ENCODE assay signal across 11 cellular contexts in the genomic region with DNA sequence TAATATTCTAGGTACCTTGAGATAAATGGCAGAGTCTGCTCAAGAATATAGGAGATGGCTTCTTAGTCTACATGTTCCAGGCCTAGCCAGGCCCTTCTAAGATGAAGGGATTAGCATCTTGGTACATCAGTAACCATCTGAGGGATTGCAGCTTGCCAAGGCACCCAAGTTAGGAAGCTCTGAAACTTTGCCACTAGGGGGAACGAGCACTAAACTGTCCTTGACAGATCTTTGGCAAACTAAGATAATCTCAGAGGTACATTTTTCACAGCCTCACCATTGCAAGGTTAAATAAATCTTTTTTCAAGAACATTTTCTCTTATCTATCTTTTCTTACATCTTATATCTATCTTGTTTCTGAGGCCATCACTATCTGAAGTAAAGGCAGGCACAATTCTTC.
A peak's percentile ranks its signal among the peaks of the same experiment; 100 is the strongest.
DNase-seq lines count a peak whose midpoint lies in the region; ATAC-seq, FAIRE-seq and TF ChIP-seq lines count a peak whose summit lies in the region.
"Had no signal": no experiment of that assay in that cellular context is flagged by ENCODE, and none has a peak within 500 bp of the region (broad histone marks: within the 10 kb centered on the region; RNA-seq: fewer than 3 reads in every experiment).

No MANE protein-coding gene starts in this region.

- H3K9me3 Mint-ChIP-seq in MCF 10A (ENCODE audit: unreplicated experiment), result peaks cover 6% of the 10 kb centered on the region
- peaks cover 5% of the 10 kb centered on the region for H3K9me3 Mint-ChIP-seq in activated T-cell treated with anti-CD3 and anti-CD28 coated beads, Interleukin-2, amount 50 U/mL, for 4 hours

- H3K4me3 Mint-ChIP-seq in MCF 10A (ENCODE audit: unreplicated experiment), result no peak overlapping the region
- no peak overlapping the region for H3K4me3 Mint-ChIP-seq in activated T-cell treated with anti-CD3 and anti-CD28 coated beads, Interleukin-2, amount 50 U/mL, for 4 hours
- H3K4me3 Mint-ChIP-seq: brain had no signal

- DNase-seq in MCF 10A (ENCODE audit: unreplicated experiment) (peak; percentile 29), breast epithelium (ENCODE audit: low spot score in 2 of 2) (no peak), NCI-H69 (lab: John Stamatoyannopoulos, UW) (peak; percentile 9), endothelial cell of umbilical vein (ENCODE audit: low read depth, low spot score) (peak; percentile 34)
- peak; percentile 0 for DNase-seq in stimulated activated CD8-positive, alpha-beta memory T cell treated with anti-CD3 and anti-CD28 coated beads, Interleukin-4, amount 100 ng/mL, for 24 hours (ENCODE audit: low read depth)
- DNase-seq in activated T-cell treated with anti-CD3 and anti-CD28 coated beads, Interleukin-2, amount 50 U/mL, for 4 hours, result no peak
- DNase-seq: DMS79 treated with DMSO at 0.1 percent for 48 hours had no signal

- no peak for TF ChIP-seq CTCF in MCF 10A (IDR thresholded peaks at IDR 0.05; ENCODE audit: unreplicated experiment)
- TF ChIP-seq CTCF in breast epithelium (IDR thresholded peaks at IDR 0.05), result no peak
- TF ChIP-seq CTCF in endothelial cell of umbilical vein (IDR thresholded peaks at IDR 0.05; ENCODE audit: extremely low read depth in 1 of 2, insufficient read depth in 1 of 2, low read depth in 1 of 2, low read length in 2 of 2), result peak; percentile 15 to 36

- BruUV-seq in MCF 10A (replicated peaks; lab: Mats Ljungman, UMichigan), result no TSS peak
- BruUV-seq in endothelial cell of umbilical vein (replicated peaks; lab: Mats Ljungman, UMichigan), result no TSS peak

- H3K79me2 ChIP-seq in endothelial cell of umbilical vein (ENCODE audit: control insufficient read depth, insufficient read depth, low read length), result no peaks in the 10 kb centered on the region

- ATAC-seq in GM19455 (IDR thresholded peaks at IDR 0.05; ENCODE audit: unreplicated experiment) (no peak), HG02973 (IDR thresholded peaks at IDR 0.05; ENCODE audit: unreplicated experiment) (no peak)
- no peak for ATAC-seq in activated T-cell treated with anti-CD3 and anti-CD28 coated beads, Interleukin-2, amount 50 U/mL, for 4 hours
- ATAC-seq: mucosa of descending colon had no signal

- dilution Hi-C loops in endothelial cell of umbilical vein (cut with MboI; ENCODE audit: extremely low pct_ligation_motif_present, low sequenced_read_pairs), result no loop called here

- H3K9me3 ChIP-seq in breast epithelium (peaks cover 3 to 4% of the 10 kb centered on the region in 2 donors), endothelial cell of umbilical vein (replicated peaks; ENCODE audit: control insufficient read depth, insufficient read depth, low read length) (no peaks in the 10 kb centered on the region)

- no peak overlapping the region for H3K27ac ChIP-seq in breast epithelium
- H3K27ac ChIP-seq in endothelial cell of umbilical vein (ENCODE audit: insufficient read depth, low read depth, low read length), result no peak overlapping the region

- intact Hi-C loops in MCF 10A (cut with micrococcal nuclease), result no loop called here
- intact Hi-C loops in breast epithelium (cut with DNase I; ENCODE audit: low total_unique reads), result no loop called here
- intact Hi-C loops in endothelial cell of umbilical vein (cut with micrococcal nuclease), result loop anchor here (5.0 kb wide), 1 partner anchor 254 kb away; no protein-coding TSS in a partner anchor

- H3K36me3 Mint-ChIP-seq in MCF 10A (ENCODE audit: insufficient read depth, unreplicated experiment), result no peaks in the 10 kb centered on the region
- no peaks in the 10 kb centered on the region for H3K36me3 Mint-ChIP-seq in activated T-cell treated with anti-CD3 and anti-CD28 coated beads, Interleukin-2, amount 50 U/mL, for 4 hours (ENCODE audit: insufficient read depth)
- H3K36me3 Mint-ChIP-seq: brain had no signal

- no peak overlapping the region for H3K27ac Mint-ChIP-seq in MCF 10A (ENCODE audit: low read depth, unreplicated experiment)
- H3K27ac Mint-ChIP-seq: brain had no signal

- H2AFZ ChIP-seq in endothelial cell of umbilical vein (ENCODE audit: low read depth, low read length), result no peak overlapping the region

- H3K4me1 ChIP-seq in breast epithelium (no peaks in the 10 kb centered on the region), endothelial cell of umbilical vein (ENCODE audit: control insufficient read depth, extremely low read depth, insufficient read depth, low read length) (no peaks in the 10 kb centered on the region)

- POLR2A ChIA-PET in MCF 10A (lab: Yijun Ruan, JAX), result no interaction called here
- POLR2A ChIA-PET in endothelial cell of umbilical vein (lab: Charles Lee), result no interaction called here

- H3K9me1 ChIP-seq in endothelial cell of umbilical vein (replicated peaks; ENCODE audit: control insufficient read depth, extremely low read depth, insufficient read depth, low read length), result no peaks in the 10 kb centered on the region

- CTCF ChIA-PET in MCF 10A (lab: Yijun Ruan, JAX), result interaction anchor here (0.6 to 1.2 kb wide), 4 partner anchors 13 to 256 kb away, joined by 3 to 5 read pairs (median 4); no protein-coding TSS in a partner anchor
- CTCF ChIA-PET in endothelial cell of umbilical vein (lab: Charles Lee), result interaction anchor here (0.6 to 1.5 kb wide), 16 partner anchors 11 to 505 kb away, joined by 3 to 6 read pairs (median 3); no protein-coding TSS in a partner anchor

- H3K36me3 ChIP-seq in breast epithelium (no peaks in the 10 kb centered on the region), endothelial cell of umbilical vein (ENCODE audit: control insufficient read depth in 2 of 2, extremely low read depth in 1 of 2, insufficient read depth in 2 of 2, low read length in 2 of 2) (no peaks in the 10 kb centered on the region)

- no peak overlapping the region for H3K9ac ChIP-seq in endothelial cell of umbilical vein (replicated peaks; ENCODE audit: extremely low read depth, insufficient read depth, low read length)

- peak; percentile 56 for FAIRE-seq in endothelial cell of umbilical vein (lab: Jason Lieb, UNC)

- H3K4me3 ChIP-seq in breast epithelium, result no peak overlapping the region
- no peak overlapping the region for H3K4me3 ChIP-seq in endothelial cell of umbilical vein (replicated peaks in 1 of 3; ENCODE audit: insufficient read depth in 1 of 3, low read depth in 1 of 3, low read length in 3 of 3)
- H3K4me3 ChIP-seq: mucosa of descending colon had no signal

- no peaks in the 10 kb centered on the region for H3K4me1 Mint-ChIP-seq in MCF 10A (ENCODE audit: insufficient read depth, unreplicated experiment)
- no peaks in the 10 kb centered on the region for H3K4me1 Mint-ChIP-seq in activated T-cell treated with anti-CD3 and anti-CD28 coated beads, Interleukin-2, amount 50 U/mL, for 4 hours (ENCODE audit: low read depth)
- H3K4me1 Mint-ChIP-seq: brain had no signal

- H4K20me1 ChIP-seq in endothelial cell of umbilical vein (replicated peaks; ENCODE audit: control insufficient read depth, extremely low read depth, insufficient read depth, low read length), result no peaks in the 10 kb centered on the region

- H3K27me3 ChIP-seq in breast epithelium, result no peaks in the 10 kb centered on the region
- H3K27me3 ChIP-seq in endothelial cell of umbilical vein (ENCODE audit: control insufficient read depth in 2 of 2, insufficient read depth in 2 of 2, low read length in 2 of 2), result no peaks in the 10 kb centered on the region

- no peaks in the 10 kb centered on the region for H3K27me3 Mint-ChIP-seq in MCF 10A (ENCODE audit: insufficient read depth, unreplicated experiment)
- no peaks in the 10 kb centered on the region for H3K27me3 Mint-ChIP-seq in activated T-cell treated with anti-CD3 and anti-CD28 coated beads, Interleukin-2, amount 50 U/mL, for 4 hours (ENCODE audit: low read depth)
- H3K27me3 Mint-ChIP-seq: brain had no signal

- TF ChIP-seq POLR2A in breast epithelium (IDR thresholded peaks at IDR 0.05) (no peak), endothelial cell of umbilical vein (IDR thresholded peaks at IDR 0.05; ENCODE audit: low read depth, low read length) (no peak)

- H3K4me2 ChIP-seq in endothelial cell of umbilical vein (ENCODE audit: insufficient read depth, low read length), result no peak overlapping the region

TF ChIP-seq in endothelial cell of umbilical vein, 7 proteins besides CTCF, POLR2A, EP300 and RAD21:
- no peak for TF ChIP-seq MYC (IDR thresholded peaks at IDR 0.05; ENCODE audit: low read depth, low read length)
- no peak for TF ChIP-seq FOS (IDR thresholded peaks at IDR 0.05; ENCODE audit: borderline replicate concordance, insufficient read depth, low read length)
- no peak for TF ChIP-seq GATA2 (IDR thresholded peaks at IDR 0.05; ENCODE audit: insufficient read depth, insufficient read length, low read depth, low read length)
- no peak for TF ChIP-seq POLR2AphosphoS5 (IDR thresholded peaks at IDR 0.05; ENCODE audit: insufficient read depth, low read depth, low read length)
- no peak for TF ChIP-seq JUN (IDR thresholded peaks at IDR 0.05; ENCODE audit: borderline replicate concordance, insufficient read depth, insufficient read length, low read depth)
- TF ChIP-seq, protein P1, sequence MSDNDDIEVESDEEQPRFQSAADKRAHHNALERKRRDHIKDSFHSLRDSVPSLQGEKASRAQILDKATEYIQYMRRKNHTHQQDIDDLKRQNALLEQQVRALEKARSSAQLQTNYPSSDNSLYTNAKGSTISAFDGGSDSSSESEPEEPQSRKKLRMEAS (IDR thresholded peaks at IDR 0.05; ENCODE audit: insufficient read depth, insufficient read length), result no peak
- no peak for TF ChIP-seq EZH2 (IDR thresholded peaks at IDR 0.05; ENCODE audit: borderline replicate concordance, low read depth, low read length, severe bottlenecking)

Comparison
In these comparisons a context has a peak if more than half of its experiments do, and no peak if none do; other contexts are left out.
1. DNase-seq: peak in MCF 10A (single experiment), NCI-H69 (single experiment), endothelial cell of umbilical vein (single experiment) and stimulated activated CD8-positive, alpha-beta memory T cell treated with anti-CD3 and anti-CD28 coated beads, Interleukin-4, amount 100 ng/mL, for 24 hours (single experiment); none in breast epithelium (0 of 2) and activated T-cell treated with anti-CD3 and anti-CD28 coated beads, Interleukin-2, amount 50 U/mL, for 4 hours (single experiment).
2. CTCF ChIP-seq: peak in endothelial cell of umbilical vein (2 of 2); none in MCF 10A (single experiment) and breast epithelium (0 of 3).